In the genomic region with DNA sequence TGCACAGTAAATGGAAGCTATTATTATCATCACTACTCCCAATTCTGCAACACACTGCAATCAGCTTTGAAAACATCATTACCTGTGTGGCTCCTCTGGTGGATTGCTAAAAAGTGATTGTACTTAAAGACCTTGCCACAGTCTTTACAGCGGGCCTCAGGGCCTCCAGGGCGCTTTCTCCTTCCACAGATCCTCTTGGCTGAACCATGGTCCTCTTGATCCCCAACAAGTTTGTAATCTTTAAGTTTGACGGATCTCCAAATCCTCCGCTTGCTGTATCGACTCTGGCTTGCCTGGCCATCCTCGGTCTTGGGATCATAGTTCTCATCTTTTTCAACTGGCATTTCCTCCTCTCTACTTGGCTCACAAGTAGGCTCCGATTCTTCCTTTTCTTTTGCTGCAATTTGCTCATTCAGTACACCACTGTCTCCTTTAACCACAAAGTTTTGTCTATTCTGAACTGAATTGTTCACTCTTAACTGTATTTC, we compare ENCODE assay signal across 13 cellular contexts. TPM values are rescaled to one million over a fixed set of nuclear protein-coding genes. Genes with fewer than 3 reads are reported as not detected.
DNase-seq lines count a peak whose midpoint lies in the region; ATAC-seq and TF ChIP-seq lines count a peak whose summit lies in the region.
"Had no signal": no experiment of that assay in that cellular context is flagged by ENCODE, and none has a peak within 500 bp of the region (broad histone marks: within the 10 kb centered on the region; RNA-seq: fewer than 3 reads in every experiment).

No MANE protein-coding gene starts in this region.

- no peaks in the 10 kb centered on the region for H4K20me1 ChIP-seq in hepatocyte (ENCODE audit: insufficient read depth, poor library complexity, severe bottlenecking)

- no peaks in the 10 kb centered on the region for H3K9me3 ChIP-seq in hepatocyte (ENCODE audit: low read depth)
- H3K9me3 ChIP-seq: heart left ventricle, mucosa of descending colon had no signal

- H3K79me2 ChIP-seq in hepatocyte, result peaks cover 50% of the 10 kb centered on the region

- H3K36me3 ChIP-seq in hepatocyte (replicated peaks; ENCODE audit: insufficient read depth, low read depth), result no peaks in the 10 kb centered on the region

- WGBS in hepatocyte (ENCODE audit: low lambda C conversion rate, missing lambda C conversion rate), result 95% methylated on average over 7 of the region's 7 CpGs

- peak overlapping the region; percentile 90 for H3K27ac Mint-ChIP-seq in activated naive CD4-positive, alpha-beta T cell treated with anti-CD3 and anti-CD28 coated beads, Interleukin-2, amount 10 ng/mL, durations not matched to agents 7 days and 5 days
- H3K27ac Mint-ChIP-seq in T-helper 2 cell treated with Interferon-gamma antibody and Interleukin-4, amounts not matched to agents 5 μg/mL and 100 μg/mL, for 36 hours, result peak overlapping the region; percentile 84
- peak overlapping the region in 1 of 2 donors; percentile 1 for H3K27ac Mint-ChIP-seq in stimulated activated naive CD8-positive, alpha-beta T cell treated with anti-CD3 and anti-CD28 coated beads, Interleukin-15, amount 100 ng/mL, for 72 hours

- no peak overlapping the region for H3K27ac ChIP-seq in hepatocyte
- H3K27ac ChIP-seq: heart left ventricle had no signal

- peaks cover 70% of the 10 kb centered on the region for H3K4me1 Mint-ChIP-seq in activated naive CD4-positive, alpha-beta T cell treated with anti-CD3 and anti-CD28 coated beads, Interleukin-2, amount 10 ng/mL, durations not matched to agents 7 days and 5 days
- H3K4me1 Mint-ChIP-seq in T-helper 2 cell treated with Interferon-gamma antibody and Interleukin-4, amounts not matched to agents 5 μg/mL and 100 μg/mL, for 36 hours (ENCODE audit: low read depth), result peaks cover 62% of the 10 kb centered on the region
- peaks cover 63% of the 10 kb centered on the region for H3K4me1 Mint-ChIP-seq in stimulated activated naive CD8-positive, alpha-beta T cell treated with anti-CD3 and anti-CD28 coated beads, Interleukin-15, amount 100 ng/mL, for 72 hours

- ATAC-seq in stimulated activated naive CD8-positive, alpha-beta T cell treated with anti-CD3 and anti-CD28 coated beads, Interleukin-15, amount 100 ng/mL, for 72 hours, result no peak
- no peak for ATAC-seq in GM19324 (IDR thresholded peaks at IDR 0.05; ENCODE audit: low FRiP score, unreplicated experiment)
- ATAC-seq: heart left ventricle, mucosa of descending colon had no signal

- H3K27me3 ChIP-seq in hepatocyte, result no peaks in the 10 kb centered on the region
- H3K27me3 ChIP-seq: heart left ventricle had no signal

- H3K4me3 ChIP-seq in hepatocyte, result no peak overlapping the region
- H3K4me3 ChIP-seq: mucosa of descending colon had no signal

- H3K4me3 Mint-ChIP-seq in activated naive CD4-positive, alpha-beta T cell treated with anti-CD3 and anti-CD28 coated beads, Interleukin-2, amount 10 ng/mL, durations not matched to agents 7 days and 5 days, result peak overlapping the region; percentile 94
- peak overlapping the region; percentile 96 for H3K4me3 Mint-ChIP-seq in T-helper 2 cell treated with Interferon-gamma antibody and Interleukin-4, amounts not matched to agents 5 μg/mL and 100 μg/mL, for 36 hours
- H3K4me3 Mint-ChIP-seq in stimulated activated naive CD8-positive, alpha-beta T cell treated with anti-CD3 and anti-CD28 coated beads, Interleukin-15, amount 100 ng/mL, for 72 hours, result peak overlapping the region; percentile 64 to 89

- H3K4me1 ChIP-seq in hepatocyte (ENCODE audit: insufficient read depth), result peaks cover 41% of the 10 kb centered on the region

- no peak overlapping the region for H2AFZ ChIP-seq in hepatocyte

- no peak for DNase-seq in activated naive CD4-positive, alpha-beta T cell treated with anti-CD3 and anti-CD28 coated beads, Interleukin-2, amount 10 ng/mL, durations not matched to agents 7 days and 5 days
- no peak for DNase-seq in activated naive CD4-positive, alpha-beta T cell (lab: John Stamatoyannopoulos, UW)
- no peak for DNase-seq in T-helper 2 cell treated with Interferon-gamma antibody and Interleukin-4, amounts not matched to agents 5 μg/mL and 100 μg/mL, for 36 hours (ENCODE audit: low spot score)
- DNase-seq in hepatocyte (ENCODE audit: low spot score) (no peak), NK-92 (lab: John Stamatoyannopoulos, UW; ENCODE audit: unreplicated experiment) (no peak), mucosa of gallbladder (ENCODE audit: low spot score) (no peak)
- DNase-seq in stimulated activated naive CD8-positive, alpha-beta T cell treated with anti-CD3 and anti-CD28 coated beads, Interleukin-15, amount 100 ng/mL, for 72 hours, result no peak
- DNase-seq: cortex of kidney; heart left ventricle; mucosa of descending colon; NCI-H345; stimulated activated naive CD4-positive, alpha-beta T cell had no signal

- CTCF ChIA-PET in activated naive CD4-positive, alpha-beta T cell treated with anti-CD3 and anti-CD28 coated beads, Interleukin-2, amount 10 ng/mL, durations not matched to agents 7 days and 5 days (lab: Charles Lee), result interaction anchor here (1.0 to 1.8 kb wide), 3 partner anchors 10 to 98 kb away, joined by 3 to 5 read pairs (median 3); a partner anchor contains a TSS

- peaks cover 56% of the 10 kb centered on the region for H3K36me3 Mint-ChIP-seq in activated naive CD4-positive, alpha-beta T cell treated with anti-CD3 and anti-CD28 coated beads, Interleukin-2, amount 10 ng/mL, durations not matched to agents 7 days and 5 days
- peaks cover 56% of the 10 kb centered on the region for H3K36me3 Mint-ChIP-seq in T-helper 2 cell treated with Interferon-gamma antibody and Interleukin-4, amounts not matched to agents 5 μg/mL and 100 μg/mL, for 36 hours (ENCODE audit: low read depth)

- no peak for TF ChIP-seq CTCF in hepatocyte (IDR thresholded peaks at IDR 0.05; ENCODE audit: poor library complexity)

- peaks cover 7% of the 10 kb centered on the region for H3K27me3 Mint-ChIP-seq in activated naive CD4-positive, alpha-beta T cell treated with anti-CD3 and anti-CD28 coated beads, Interleukin-2, amount 10 ng/mL, durations not matched to agents 7 days and 5 days
- no peaks in the 10 kb centered on the region for H3K27me3 Mint-ChIP-seq in T-helper 2 cell treated with Interferon-gamma antibody and Interleukin-4, amounts not matched to agents 5 μg/mL and 100 μg/mL, for 36 hours (ENCODE audit: low read depth)
- no peaks in the 10 kb centered on the region for H3K27me3 Mint-ChIP-seq in stimulated activated naive CD8-positive, alpha-beta T cell treated with anti-CD3 and anti-CD28 coated beads, Interleukin-15, amount 100 ng/mL, for 72 hours

- H3K4me2 ChIP-seq in hepatocyte, result peak overlapping the region; percentile 81

- no peaks in the 10 kb centered on the region for H3K9me2 ChIP-seq in hepatocyte (replicated peaks; ENCODE audit: insufficient read depth)

- peaks cover 2% of the 10 kb centered on the region for H3K9me3 Mint-ChIP-seq in activated naive CD4-positive, alpha-beta T cell treated with anti-CD3 and anti-CD28 coated beads, Interleukin-2, amount 10 ng/mL, durations not matched to agents 7 days and 5 days
- no peaks in the 10 kb centered on the region for H3K9me3 Mint-ChIP-seq in T-helper 2 cell treated with Interferon-gamma antibody and Interleukin-4, amounts not matched to agents 5 μg/mL and 100 μg/mL, for 36 hours
- H3K9me3 Mint-ChIP-seq in stimulated activated naive CD8-positive, alpha-beta T cell treated with anti-CD3 and anti-CD28 coated beads, Interleukin-15, amount 100 ng/mL, for 72 hours, result no peaks in the 10 kb centered on the region

RNA-seq across cellular contexts. Expression of a gene that starts 2.0 kb away (rescaled TPM):
- total RNA-seq in hepatocyte (6.7 and 6.9 TPM in 2 replicates), mucosa of gallbladder (5.3 TPM)
- 2.5 and 3.8 TPM in 2 replicates for polyA plus RNA-seq in hepatocyte

RNA-seq across cellular contexts. Expression of a gene that starts 25.5 kb away (rescaled TPM):
- total RNA-seq in hepatocyte, result 38.2 and 46.5 TPM in 2 replicates
- polyA plus RNA-seq in hepatocyte, result 51.2 and 52.7 TPM in 2 replicates
- 71.8 TPM for total RNA-seq in mucosa of gallbladder

RNA-seq across cellular contexts. Expression of a gene that starts 40.5 kb away (rescaled TPM):
- 9.3 and 15.3 TPM in 2 replicates for total RNA-seq in hepatocyte
- polyA plus RNA-seq in hepatocyte, result 19.2 and 25.1 TPM in 2 replicates
- total RNA-seq in mucosa of gallbladder, result 23.2 TPM

RNA-seq across cellular contexts. Expression of a gene that starts 40.6 kb away (rescaled TPM):
- total RNA-seq in hepatocyte, result 2.2 and 2.6 TPM in 2 replicates
- polyA plus RNA-seq in hepatocyte, result 2.9 and 3.8 TPM in 2 replicates
- total RNA-seq in mucosa of gallbladder, result 2.6 TPM
